22 cellular contexts compared by ENCODE assay signal in genomic region chr3:32708672-32709283, GRCh38. TPM values are rescaled to one million over a fixed set of nuclear protein-coding genes. Genes with fewer than 3 reads are reported as not detected.
A peak's percentile ranks its signal among the peaks of the same experiment; 100 is the strongest.
DNase-seq lines count a peak whose midpoint lies in the region; ATAC-seq, FAIRE-seq and TF ChIP-seq lines count a peak whose summit lies in the region.
"Had no signal": no experiment of that assay in that cellular context is flagged by ENCODE, and none has a peak within 500 bp of the region (broad histone marks: within the 10 kb centered on the region; RNA-seq: fewer than 3 reads in every experiment).

No MANE protein-coding gene starts in this region.

- TF ChIP-seq EP300 in K562 (IDR thresholded peaks at IDR 0.05; ENCODE audit: low read length): peak; percentile 93

- H3K27me3 ChIP-seq in K562 (ENCODE audit: control insufficient read depth in 2 of 2, insufficient read depth in 2 of 2, low read length in 2 of 2): no peaks in the 10 kb centered on the region
- no peaks in the 10 kb centered on the region for H3K27me3 ChIP-seq in psoas muscle (ENCODE audit: insufficient read depth in 3 of 3, low read length in 2 of 3)
- H3K27me3 ChIP-seq: MG63 had no signal

- peaks cover 52% of the 10 kb centered on the region for H3K79me2 ChIP-seq in K562 (ENCODE audit: control insufficient read depth, insufficient read depth, low read length)

- H3K4me1 ChIP-seq in K562 (replicated peaks in 1 of 2; ENCODE audit: control insufficient read depth in 2 of 2, insufficient read depth in 2 of 2, low read length in 2 of 2) (peaks cover 15 to 43% of the 10 kb centered on the region in 2 experiments), psoas muscle (no peaks in the 10 kb centered on the region)

- H3K4me3 ChIP-seq in K562 (no peak overlapping the region), psoas muscle (no peak overlapping the region)
- H3K4me3 ChIP-seq: MG63 had no signal

- TF ChIP-seq CTCF in K562 (IDR thresholded peaks at IDR 0.05 in 2 of 3, conservative IDR thresholded peaks at IDR 0.05 in 1 of 3; ENCODE audit: insufficient read depth in 2 of 3, low read depth in 1 of 3, low read length in 3 of 3): no peak
- no peak for TF ChIP-seq CTCF in nephron progenitor cell (IDR thresholded peaks at IDR 0.05)
- TF ChIP-seq CTCF in psoas muscle (IDR thresholded peaks at IDR 0.05): no peak

- no peaks in the 10 kb centered on the region for H3K27me3 Mint-ChIP-seq in T-helper 2 cell treated with Interferon-gamma antibody and Interleukin-4, amounts not matched to agents 5 μg/mL and 100 μg/mL, for 36 hours (ENCODE audit: low read depth)
- H3K27me3 Mint-ChIP-seq in T-helper 17 cell (no peaks in the 10 kb centered on the region), nephron progenitor cell (ENCODE audit: low read depth, poor library complexity) (no peaks in the 10 kb centered on the region)

- H3K27ac ChIP-seq in K562 (ENCODE audit: extremely low read depth, low read depth, low read length) (peak overlapping the region; percentile 63), psoas muscle (no peak overlapping the region)
- H3K27ac ChIP-seq: 22Rv1, C4-2B had no signal

- no peak; a peak in 1 of 4 replicates for TF ChIP-seq RAD21 in K562 (CRISPR knock-in tag; conservative IDR thresholded peaks at IDR 0.05 in 1 of 2, IDR thresholded peaks at IDR 0.05 in 1 of 2)

- H3K4me1 Mint-ChIP-seq in T-helper 2 cell treated with Interferon-gamma antibody and Interleukin-4, amounts not matched to agents 5 μg/mL and 100 μg/mL, for 36 hours (ENCODE audit: low read depth): peaks cover 24% of the 10 kb centered on the region
- H3K4me1 Mint-ChIP-seq in T-helper 17 cell (peaks cover 22% of the 10 kb centered on the region), nephron progenitor cell (peaks cover under 1% of the 10 kb centered on the region)

- ATAC-seq in T-helper 17 cell (no peak), K562 (peak; percentile 10), psoas muscle (no peak), GM18505 (IDR thresholded peaks at IDR 0.05; ENCODE audit: unreplicated experiment) (no peak)
- ATAC-seq: PC-3, SK-N-SH treated with all-trans-retinoic acid at 6 μM for 48 hours had no signal

- POLR2A ChIA-PET in K562 (lab: Yijun Ruan, JAX): interaction anchor here (0.8 to 2.5 kb wide), 9 partner anchors 11 to 66 kb away, joined by 3 to 12 read pairs (median 4); no protein-coding TSS in a partner anchor

- no peak for TF ChIP-seq POLR2A in K562 (conservative IDR thresholded peaks at IDR 0.05)
- TF ChIP-seq POLR2A in GM18505 (IDR thresholded peaks at IDR 0.05; ENCODE audit: borderline replicate concordance, extremely low read depth, insufficient read depth, insufficient read length): no peak

- H3K36me3 Mint-ChIP-seq in T-helper 2 cell treated with Interferon-gamma antibody and Interleukin-4, amounts not matched to agents 5 μg/mL and 100 μg/mL, for 36 hours (ENCODE audit: low read depth): peaks cover 43% of the 10 kb centered on the region
- H3K36me3 Mint-ChIP-seq in T-helper 17 cell (ENCODE audit: low read depth) (peaks cover 4% of the 10 kb centered on the region), nephron progenitor cell (ENCODE audit: low read depth) (peaks cover 52% of the 10 kb centered on the region)

- H3K9me3 Mint-ChIP-seq in T-helper 2 cell treated with Interferon-gamma antibody and Interleukin-4, amounts not matched to agents 5 μg/mL and 100 μg/mL, for 36 hours: no peaks in the 10 kb centered on the region
- H3K9me3 Mint-ChIP-seq in nephron progenitor cell: no peaks in the 10 kb centered on the region
- H3K9me3 Mint-ChIP-seq: HFFc6 had no signal

- no peak for DNase-seq in T-helper 2 cell treated with Interferon-gamma antibody and Interleukin-4, amounts not matched to agents 5 μg/mL and 100 μg/mL, for 36 hours (ENCODE audit: low spot score)
- no peak for DNase-seq in T-helper 2 cell
- no peak for DNase-seq in T-helper 17 cell
- DNase-seq in K562 (ENCODE audit: extremely low read depth in 1 of 4, low spot score in 3 of 4): peak; percentile 29 to 74 (median 32)
- no peak for DNase-seq in nephron progenitor cell
- no peak for DNase-seq in NOMO-1 (lab: John Stamatoyannopoulos, UW; ENCODE audit: unreplicated experiment in 2 of 2)
- DNase-seq in psoas muscle: no peak
- DNase-seq: DMS79, H7, HFFc6, MG63, NCI-H1417 treated with DMSO at 0.1 percent for 48 hours, NCI-H187, NCI-H446, NCI-H526 treated with DMSO at 0.1 percent for 48 hours, PC-3, RPMI8226, SHP77 had no signal

- H3K4me2 ChIP-seq in K562 (ENCODE audit: insufficient read depth, low read length): peak overlapping the region; percentile 2; the same call in 1 of the 2 replicates

- H2AFZ ChIP-seq in K562 (ENCODE audit: low read depth, low read length): no peak overlapping the region

- CTCF ChIA-PET in K562 (lab: Yijun Ruan, JAX; ENCODE audit: low intra/inter-chr PET ratio): interaction anchor here (0.7 kb wide), 1 partner anchor 107 kb away, joined by 3 read pairs; no protein-coding TSS in a partner anchor

- intact Hi-C loops in K562 (cut with micrococcal nuclease) (loop anchor here (2.0 kb wide), 1 partner anchor 24 kb away; the partner anchor contains the start of gene CNOT10), psoas muscle (cut with DNase I) (no loop called here)

- in situ Hi-C loops in K562 (cut with MboI): no loop called here

- H3K9me1 ChIP-seq in K562 (ENCODE audit: control insufficient read depth, insufficient read depth, low read length): no peaks in the 10 kb centered on the region

- H3K9me3 ChIP-seq in T-helper 17 cell (ENCODE audit: control insufficient read depth, low read length, poor library complexity, severe bottlenecking) (no peaks in the 10 kb centered on the region), K562 (replicated peaks; ENCODE audit: control insufficient read depth, insufficient read depth, low read depth, low read length) (no peaks in the 10 kb centered on the region), psoas muscle (no peaks in the 10 kb centered on the region)
- H3K9me3 ChIP-seq: MG63 had no signal

- no peak overlapping the region for H3K4me3 Mint-ChIP-seq in T-helper 2 cell treated with Interferon-gamma antibody and Interleukin-4, amounts not matched to agents 5 μg/mL and 100 μg/mL, for 36 hours
- H3K4me3 Mint-ChIP-seq in T-helper 17 cell: peak overlapping the region; percentile 50
- no peak overlapping the region for H3K4me3 Mint-ChIP-seq in nephron progenitor cell
- H3K4me3 Mint-ChIP-seq: HFFc6 had no signal

- 1% methylated on average over 3 of the region's 3 CpGs for WGBS in K562 (ENCODE audit: insufficient coverage, low coverage, missing lambda C conversion rate)
- WGBS in psoas muscle, 3 donors: 97 to 99% (median 98%) methylated on average over 3 of the region's 3 CpGs

- BruUV-seq in K562 (replicated peaks; lab: Mats Ljungman, UMichigan): no TSS peak

- H3K27ac Mint-ChIP-seq in T-helper 2 cell treated with Interferon-gamma antibody and Interleukin-4, amounts not matched to agents 5 μg/mL and 100 μg/mL, for 36 hours: peak overlapping the region; percentile 9
- H3K27ac Mint-ChIP-seq in T-helper 17 cell (no peak overlapping the region), nephron progenitor cell (peak overlapping the region; percentile 24)
- H3K27ac Mint-ChIP-seq: HFFc6 had no signal

- peaks cover 3% of the 10 kb centered on the region; the same call in 1 of the 2 replicates for H4K20me1 ChIP-seq in K562 (replicated peaks; ENCODE audit: control insufficient read depth, insufficient read depth, low read length)

- FAIRE-seq in K562 (lab: Jason Lieb, UNC): peak; percentile 6

- H3K9ac ChIP-seq in K562 (ENCODE audit: insufficient read depth in 1 of 2, low read depth in 2 of 2, low read length in 2 of 2): peak overlapping the region in 1 of 2 experiments; percentile 29; a peak in 2 of 4 replicates

- H3K36me3 ChIP-seq in K562 (ENCODE audit: control insufficient read depth, insufficient read depth, low read length): peaks cover 72% of the 10 kb centered on the region
- H3K36me3 ChIP-seq in psoas muscle (ENCODE audit: insufficient read depth in 1 of 2, low read depth in 1 of 2): peaks cover 2 to 61% of the 10 kb centered on the region in 2 donors
- H3K36me3 ChIP-seq: MG63 had no signal

TF ChIP-seq in K562, 482 proteins besides CTCF, POLR2A, EP300 and RAD21 (continues in another document):
- TF ChIP-seq HLTF (IDR thresholded peaks at IDR 0.05) (no peak), JUNB (CRISPR knock-in tag; conservative IDR thresholded peaks at IDR 0.05) (no peak), MYC (IDR thresholded peaks at IDR 0.05; ENCODE audit: low read depth, low read length) (no peak), MYC (CRISPR knock-in tag; IDR thresholded peaks at IDR 0.05; ENCODE audit: borderline replicate concordance, low read depth) (no peak), ZNF239 (CRISPR knock-in tag; IDR thresholded peaks at IDR 0.05) (no peak), BHLHE40 (IDR thresholded peaks at IDR 0.05; ENCODE audit: low read length) (no peak), CHD4 (IDR thresholded peaks at IDR 0.05; ENCODE audit: insufficient read depth, insufficient replicate concordance, low read depth, low read length, poor library complexity, severe bottlenecking) (no peak), STAT5A (IDR thresholded peaks at IDR 0.05; ENCODE audit: borderline replicate concordance, low read length) (peak; percentile 87), ZNF707 (CRISPR knock-in tag; conservative IDR thresholded peaks at IDR 0.05) (no peak), ZC3H8 (IDR thresholded peaks at IDR 0.05) (no peak), ZNF175 (CRISPR knock-in tag; IDR thresholded peaks at IDR 0.05; ENCODE audit: low read depth) (no peak), ZEB2 (IDR thresholded peaks at IDR 0.05) (peak; percentile 40; the same call in 1 of the 2 replicates)

RNA-seq across cellular contexts. Expression of gene CNOT10, which starts 23.8 kb away (rescaled TPM):
- 10 to 100 TPM; 41.2 to 41.7 TPM for total RNA-seq in T-helper 17 cell
- 123 and 357 TPM in 2 replicates for total RNA-seq in K562 (2011; cell fraction: chromatin; rRNA removed; ENCODE audit: low replicate concordance)
- total RNA-seq in K562 (2011; cell fraction: nucleolus; rRNA removed): 80.2 and 91.3 TPM in 2 replicates
- 134 and 162 TPM in 2 replicates for total RNA-seq in K562 (2011; cell fraction: nucleoplasm; rRNA removed)
- total RNA-seq in K562 (2014; rRNA removed): 74.1 and 81.9 TPM in 2 replicates
- total RNA-seq in K562 (2014; rRNA removed; fragmentation: Illumina TruSeq; extraction: Trizol): 100 and 101 TPM in 2 replicates
- 74.6 and 75.2 TPM in 2 replicates for total RNA-seq in K562 (2015; rRNA removed; fragmentation: Illumina TruSeq; extraction: Trizol)
- 91.7 and 102 TPM in 2 replicates for total RNA-seq in K562 (2021)
- 106 and 114 TPM in 2 replicates for polyA plus RNA-seq in K562 (2011; rRNA removed)
- polyA plus RNA-seq in K562 (2011; cell fraction: cytosol; rRNA removed): 78.3 and 108 TPM in 2 replicates
- polyA plus RNA-seq in K562 (2011; cell fraction: nucleus; rRNA removed): 46.6 and 68.4 TPM in 2 replicates
- 50.0 and 65.9 TPM in 2 replicates for polyA plus RNA-seq in K562 (2012)
- polyA plus RNA-seq in K562 (2014; fragmentation: Illumina TruSeq; extraction: Trizol): 87.0 and 111 TPM in 2 replicates
- 10 to 100 TPM; 35.7 to 52.2 TPM for polyA plus RNA-seq in K562 (2014; fragmentation: Nextera tagmentation; extraction: Ambion mirVana)
- polyA plus RNA-seq in K562 (2014; rRNA removed): 74.3 and 101 TPM in 2 replicates
- 134 and 158 TPM in 2 replicates for polyA minus RNA-seq in K562 (2011; rRNA and poly(A)+ RNA removed)
- polyA minus RNA-seq in K562 (2011; cell fraction: cytosol; rRNA and poly(A)+ RNA removed): 56.0 and 69.2 TPM in 2 replicates
- 44.8 and 79.4 TPM in 2 replicates for polyA minus RNA-seq in K562 (2011; cell fraction: nucleus; rRNA and poly(A)+ RNA removed)
- total RNA-seq in psoas muscle: 10 to 100 TPM; 10.3 to 18.1 (median 12.7) TPM
- polyA plus RNA-seq in psoas muscle: 10 to 100 TPM; 10.9 to 15.4 (median 11.7) TPM

Comparison
In these comparisons a context has a peak if more than half of its experiments do, and no peak if none do; other contexts are left out.
1. DNase-seq: peak in K562 (4 of 4); none in T-helper 2 cell treated with Interferon-gamma antibody and Interleukin-4, amounts not matched to agents 5 μg/mL and 100 μg/mL, for 36 hours (single experiment), T-helper 2 cell (0 of 5), T-helper 17 cell (0 of 3), nephron progenitor cell (single experiment), NOMO-1 (0 of 2) and psoas muscle (0 of 2).